Comparison of ENCODE assay signal across 1 cellular context in the genomic region with DNA sequence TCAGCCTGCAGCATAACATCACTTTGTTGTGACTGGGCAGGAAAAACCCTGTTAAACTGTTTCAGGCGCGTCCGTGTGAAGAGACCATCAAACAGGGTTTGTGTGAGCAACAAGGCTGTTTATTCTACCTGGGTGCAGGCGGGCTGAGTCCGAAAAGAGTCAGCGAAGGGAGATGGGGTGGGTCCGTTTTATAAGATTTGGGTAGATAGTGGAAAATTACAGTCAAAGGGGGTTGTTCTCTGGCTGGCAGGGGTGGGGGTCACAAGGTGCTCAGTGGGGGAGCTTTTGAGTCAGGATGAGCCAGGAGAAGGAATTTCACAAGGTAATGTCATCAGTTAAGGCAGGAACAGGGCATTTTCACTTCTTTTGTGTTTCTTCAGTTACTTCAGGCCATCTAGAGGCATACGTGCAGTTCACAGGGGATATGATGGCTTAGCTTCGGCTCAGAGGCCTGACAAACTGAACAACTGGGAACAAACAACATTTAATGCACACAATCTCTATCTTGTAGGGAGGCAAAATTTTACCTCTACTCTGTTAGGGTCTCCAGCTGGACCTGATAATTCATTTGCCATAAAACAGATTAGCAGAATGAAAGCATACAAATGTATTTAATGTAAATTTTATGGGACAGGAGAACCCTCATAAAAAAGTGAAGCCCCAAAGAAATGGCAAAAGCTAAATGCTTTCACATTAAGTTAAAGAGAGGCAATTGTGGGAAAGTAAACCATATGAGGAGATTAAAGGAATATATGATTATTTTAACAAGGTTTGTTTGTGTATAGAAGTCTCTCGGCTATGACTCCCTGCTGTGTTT.
TF ChIP-seq lines count a peak whose summit lies in the region.

No MANE protein-coding gene starts in this region.

TF ChIP-seq in IMR-90, 13 proteins besides CTCF, POLR2A, EP300 and RAD21:
- no peak for TF ChIP-seq MAFK (IDR thresholded peaks at IDR 0.05; ENCODE audit: low read depth, low read length)
- TF ChIP-seq, protein P1, sequence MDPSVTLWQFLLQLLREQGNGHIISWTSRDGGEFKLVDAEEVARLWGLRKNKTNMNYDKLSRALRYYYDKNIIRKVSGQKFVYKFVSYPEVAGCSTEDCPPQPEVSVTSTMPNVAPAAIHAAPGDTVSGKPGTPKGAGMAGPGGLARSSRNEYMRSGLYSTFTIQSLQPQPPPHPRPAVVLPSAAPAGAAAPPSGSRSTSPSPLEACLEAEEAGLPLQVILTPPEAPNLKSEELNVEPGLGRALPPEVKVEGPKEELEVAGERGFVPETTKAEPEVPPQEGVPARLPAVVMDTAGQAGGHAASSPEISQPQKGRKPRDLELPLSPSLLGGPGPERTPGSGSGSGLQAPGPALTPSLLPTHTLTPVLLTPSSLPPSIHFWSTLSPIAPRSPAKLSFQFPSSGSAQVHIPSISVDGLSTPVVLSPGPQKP (IDR thresholded peaks at IDR 0.05; ENCODE audit: borderline replicate concordance, low read depth, low read length): no peak
- no peak for TF ChIP-seq MXI1 (IDR thresholded peaks at IDR 0.05; ENCODE audit: borderline replicate concordance, low read depth, low read length)
- no peak for TF ChIP-seq CHD1 (IDR thresholded peaks at IDR 0.05; ENCODE audit: low read depth, low read length)
- TF ChIP-seq, protein P2, sequence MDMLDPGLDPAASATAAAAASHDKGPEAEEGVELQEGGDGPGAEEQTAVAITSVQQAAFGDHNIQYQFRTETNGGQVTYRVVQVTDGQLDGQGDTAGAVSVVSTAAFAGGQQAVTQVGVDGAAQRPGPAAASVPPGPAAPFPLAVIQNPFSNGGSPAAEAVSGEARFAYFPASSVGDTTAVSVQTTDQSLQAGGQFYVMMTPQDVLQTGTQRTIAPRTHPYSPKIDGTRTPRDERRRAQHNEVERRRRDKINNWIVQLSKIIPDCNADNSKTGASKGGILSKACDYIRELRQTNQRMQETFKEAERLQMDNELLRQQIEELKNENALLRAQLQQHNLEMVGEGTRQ (IDR thresholded peaks at IDR 0.05; ENCODE audit: low read depth, low read length): no peak
- TF ChIP-seq BHLHE40 (IDR thresholded peaks at IDR 0.05; ENCODE audit: low read depth, low read length): no peak
- no peak for TF ChIP-seq MAZ (IDR thresholded peaks at IDR 0.05; ENCODE audit: borderline replicate concordance, low read depth, low read length)
- no peak for TF ChIP-seq RCOR1 (IDR thresholded peaks at IDR 0.05; ENCODE audit: insufficient replicate concordance, low read length)
- no peak for TF ChIP-seq CEBPB (IDR thresholded peaks at IDR 0.05; ENCODE audit: low read depth, low read length)
- no peak for TF ChIP-seq RFX5 (IDR thresholded peaks at IDR 0.05; ENCODE audit: low read depth, low read length)
